ENCODE assay signal across 1 cellular context in the genomic region with DNA sequence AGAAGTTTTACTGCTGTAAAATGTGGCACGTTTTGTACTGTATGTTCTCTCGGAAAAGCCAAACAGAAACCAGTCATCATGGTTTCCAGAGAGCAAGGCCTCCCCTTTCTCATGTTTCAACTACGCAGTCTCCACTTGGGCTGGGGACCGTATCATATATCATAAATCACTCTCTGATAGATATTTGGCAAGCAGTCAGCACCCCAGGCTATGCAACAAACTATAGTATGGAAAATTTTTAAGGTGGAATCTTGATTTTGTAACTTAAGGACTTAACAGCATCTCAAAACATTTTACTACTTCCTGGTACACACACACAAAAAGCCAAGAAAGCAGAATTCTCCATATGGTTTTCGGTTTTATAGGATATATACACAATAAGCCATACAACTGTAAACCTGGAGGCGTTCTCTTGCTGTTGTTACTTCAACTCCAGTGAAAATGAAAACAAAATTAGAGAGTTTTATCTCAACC.
TF ChIP-seq lines count a peak whose summit lies in the region.

No MANE protein-coding gene starts in this region.

TF ChIP-seq in HEK293, 187 proteins besides CTCF, POLR2A, EP300 and RAD21 (continued from another document and continues in another):
- TF ChIP-seq ZNF16 (tag by site-specific recombination; IDR thresholded peaks at IDR 0.05; ENCODE audit: low read depth) (no peak), SALL2 (tag by site-specific recombination; IDR thresholded peaks at IDR 0.05; ENCODE audit: borderline replicate concordance) (no peak), ZNF404 (tag by site-specific recombination; IDR thresholded peaks at IDR 0.05) (no peak), ZNF670 (tag by site-specific recombination; IDR thresholded peaks at IDR 0.05; ENCODE audit: low read depth) (no peak), ZNF837 (tag by site-specific recombination; IDR thresholded peaks at IDR 0.05) (no peak), PRDM1 (tag by site-specific recombination; IDR thresholded peaks at IDR 0.05) (no peak), ZNF248 (tag by site-specific recombination; IDR thresholded peaks at IDR 0.05) (no peak), SETDB1 (IDR thresholded peaks at IDR 0.05; ENCODE audit: insufficient read length, low read length) (no peak), OSR2 (tag by site-specific recombination; IDR thresholded peaks at IDR 0.05) (peak; percentile 43; the same call in 1 of the 2 replicates), ZNF626 (tag by site-specific recombination; IDR thresholded peaks at IDR 0.05) (no peak), ZNF561 (tag by site-specific recombination; IDR thresholded peaks at IDR 0.05; ENCODE audit: borderline replicate concordance) (peak; percentile 70), ZIC2 (tag by site-specific recombination; IDR thresholded peaks at IDR 0.05) (no peak), ZFP69B (tag by site-specific recombination; IDR thresholded peaks at IDR 0.05) (0 out of 2 replicates have a peak, but pooled peaks have one; percentile 22), ZNF121 (tag by site-specific recombination; IDR thresholded peaks at IDR 0.05) (no peak), ZNF792 (tag by site-specific recombination; IDR thresholded peaks at IDR 0.05) (no peak), IKZF3 (tag by site-specific recombination; IDR thresholded peaks at IDR 0.05) (peak; percentile 51; the same call in 1 of the 2 replicates), SP3 (tag by site-specific recombination; IDR thresholded peaks at IDR 0.05) (no peak), ZNF24 (tag by site-specific recombination; IDR thresholded peaks at IDR 0.05) (0 out of 2 replicates have a peak, but pooled peaks have one; percentile 49), ZNF501 (tag by site-specific recombination; IDR thresholded peaks at IDR 0.05) (peak; percentile 44; the same call in 1 of the 2 replicates), ZNF76 (tag by site-specific recombination; IDR thresholded peaks at IDR 0.05; ENCODE audit: borderline replicate concordance, low read depth) (no peak), BCL11B (tag by site-specific recombination; IDR thresholded peaks at IDR 0.05; ENCODE audit: low read depth) (0 out of 2 replicates have a peak, but pooled peaks have one; percentile 22), ZNF174 (tag by site-specific recombination; IDR thresholded peaks at IDR 0.05) (no peak), ZNF521 (tag by site-specific recombination; IDR thresholded peaks at IDR 0.05) (no peak), ZNF610 (tag by site-specific recombination; IDR thresholded peaks at IDR 0.05; ENCODE audit: borderline replicate concordance) (0 out of 2 replicates have a peak, but pooled peaks have one; percentile 51), ZNF140 (tag by site-specific recombination; IDR thresholded peaks at IDR 0.05) (no peak), GLIS1 (tag by site-specific recombination; IDR thresholded peaks at IDR 0.05) (0 out of 2 replicates have a peak, but pooled peaks have one; percentile 17), ZNF2 (tag by site-specific recombination; IDR thresholded peaks at IDR 0.05) (0 out of 2 replicates have a peak, but pooled peaks have one; percentile 19), ZNF10 (tag by site-specific recombination; IDR thresholded peaks at IDR 0.05) (no peak), ZFP41 (tag by site-specific recombination; IDR thresholded peaks at IDR 0.05; ENCODE audit: borderline replicate concordance) (no peak), HOXA7 (CRISPR knock-in tag; IDR thresholded peaks at IDR 0.05; ENCODE audit: borderline replicate concordance) (no peak)
- TF ChIP-seq, protein P1, sequence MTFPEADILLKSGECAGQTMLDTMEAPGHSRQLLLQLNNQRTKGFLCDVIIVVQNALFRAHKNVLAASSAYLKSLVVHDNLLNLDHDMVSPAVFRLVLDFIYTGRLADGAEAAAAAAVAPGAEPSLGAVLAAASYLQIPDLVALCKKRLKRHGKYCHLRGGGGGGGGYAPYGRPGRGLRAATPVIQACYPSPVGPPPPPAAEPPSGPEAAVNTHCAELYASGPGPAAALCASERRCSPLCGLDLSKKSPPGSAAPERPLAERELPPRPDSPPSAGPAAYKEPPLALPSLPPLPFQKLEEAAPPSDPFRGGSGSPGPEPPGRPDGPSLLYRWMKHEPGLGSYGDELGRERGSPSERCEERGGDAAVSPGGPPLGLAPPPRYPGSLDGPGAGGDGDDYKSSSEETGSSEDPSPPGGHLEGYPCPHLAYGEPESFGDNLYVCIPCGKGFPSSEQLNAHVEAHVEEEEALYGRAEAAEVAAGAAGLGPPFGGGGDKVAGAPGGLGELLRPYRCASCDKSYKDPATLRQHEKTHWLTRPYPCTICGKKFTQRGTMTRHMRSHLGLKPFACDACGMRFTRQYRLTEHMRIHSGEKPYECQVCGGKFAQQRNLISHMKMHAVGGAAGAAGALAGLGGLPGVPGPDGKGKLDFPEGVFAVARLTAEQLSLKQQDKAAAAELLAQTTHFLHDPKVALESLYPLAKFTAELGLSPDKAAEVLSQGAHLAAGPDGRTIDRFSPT (tag by site-specific recombination; IDR thresholded peaks at IDR 0.05), result no peak
- TF ChIP-seq, protein P2, sequence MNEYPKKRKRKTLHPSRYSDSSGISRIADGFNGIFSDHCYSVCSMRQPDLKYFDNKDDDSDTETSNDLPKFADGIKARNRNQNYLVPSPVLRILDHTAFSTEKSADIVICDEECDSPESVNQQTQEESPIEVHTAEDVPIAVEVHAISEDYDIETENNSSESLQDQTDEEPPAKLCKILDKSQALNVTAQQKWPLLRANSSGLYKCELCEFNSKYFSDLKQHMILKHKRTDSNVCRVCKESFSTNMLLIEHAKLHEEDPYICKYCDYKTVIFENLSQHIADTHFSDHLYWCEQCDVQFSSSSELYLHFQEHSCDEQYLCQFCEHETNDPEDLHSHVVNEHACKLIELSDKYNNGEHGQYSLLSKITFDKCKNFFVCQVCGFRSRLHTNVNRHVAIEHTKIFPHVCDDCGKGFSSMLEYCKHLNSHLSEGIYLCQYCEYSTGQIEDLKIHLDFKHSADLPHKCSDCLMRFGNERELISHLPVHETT (tag by site-specific recombination; IDR thresholded peaks at IDR 0.05), result peak; percentile 37; the same call in 1 of the 2 replicates
- TF ChIP-seq, protein P3, sequence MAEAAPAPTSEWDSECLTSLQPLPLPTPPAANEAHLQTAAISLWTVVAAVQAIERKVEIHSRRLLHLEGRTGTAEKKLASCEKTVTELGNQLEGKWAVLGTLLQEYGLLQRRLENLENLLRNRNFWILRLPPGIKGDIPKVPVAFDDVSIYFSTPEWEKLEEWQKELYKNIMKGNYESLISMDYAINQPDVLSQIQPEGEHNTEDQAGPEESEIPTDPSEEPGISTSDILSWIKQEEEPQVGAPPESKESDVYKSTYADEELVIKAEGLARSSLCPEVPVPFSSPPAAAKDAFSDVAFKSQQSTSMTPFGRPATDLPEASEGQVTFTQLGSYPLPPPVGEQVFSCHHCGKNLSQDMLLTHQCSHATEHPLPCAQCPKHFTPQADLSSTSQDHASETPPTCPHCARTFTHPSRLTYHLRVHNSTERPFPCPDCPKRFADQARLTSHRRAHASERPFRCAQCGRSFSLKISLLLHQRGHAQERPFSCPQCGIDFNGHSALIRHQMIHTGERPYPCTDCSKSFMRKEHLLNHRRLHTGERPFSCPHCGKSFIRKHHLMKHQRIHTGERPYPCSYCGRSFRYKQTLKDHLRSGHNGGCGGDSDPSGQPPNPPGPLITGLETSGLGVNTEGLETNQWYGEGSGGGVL (tag by site-specific recombination; IDR thresholded peaks at IDR 0.05), result no peak
- TF ChIP-seq, protein P4, sequence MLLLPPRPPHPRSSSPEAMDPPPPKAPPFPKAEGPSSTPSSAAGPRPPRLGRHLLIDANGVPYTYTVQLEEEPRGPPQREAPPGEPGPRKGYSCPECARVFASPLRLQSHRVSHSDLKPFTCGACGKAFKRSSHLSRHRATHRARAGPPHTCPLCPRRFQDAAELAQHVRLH (tag by site-specific recombination; IDR thresholded peaks at IDR 0.05), result peak; percentile 39; the same call in 1 of the 2 replicates
- TF ChIP-seq, protein P5, sequence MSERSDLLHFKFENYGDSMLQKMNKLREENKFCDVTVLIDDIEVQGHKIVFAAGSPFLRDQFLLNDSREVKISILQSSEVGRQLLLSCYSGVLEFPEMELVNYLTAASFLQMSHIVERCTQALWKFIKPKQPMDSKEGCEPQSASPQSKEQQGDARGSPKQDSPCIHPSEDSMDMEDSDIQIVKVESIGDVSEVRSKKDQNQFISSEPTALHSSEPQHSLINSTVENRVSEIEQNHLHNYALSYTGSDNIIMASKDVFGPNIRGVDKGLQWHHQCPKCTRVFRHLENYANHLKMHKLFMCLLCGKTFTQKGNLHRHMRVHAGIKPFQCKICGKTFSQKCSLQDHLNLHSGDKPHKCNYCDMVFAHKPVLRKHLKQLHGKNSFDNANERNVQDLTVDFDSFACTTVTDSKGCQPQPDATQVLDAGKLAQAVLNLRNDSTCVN (tag by site-specific recombination; optimal IDR thresholded peaks at IDR 0.05), result no peak
- TF ChIP-seq, protein P6, sequence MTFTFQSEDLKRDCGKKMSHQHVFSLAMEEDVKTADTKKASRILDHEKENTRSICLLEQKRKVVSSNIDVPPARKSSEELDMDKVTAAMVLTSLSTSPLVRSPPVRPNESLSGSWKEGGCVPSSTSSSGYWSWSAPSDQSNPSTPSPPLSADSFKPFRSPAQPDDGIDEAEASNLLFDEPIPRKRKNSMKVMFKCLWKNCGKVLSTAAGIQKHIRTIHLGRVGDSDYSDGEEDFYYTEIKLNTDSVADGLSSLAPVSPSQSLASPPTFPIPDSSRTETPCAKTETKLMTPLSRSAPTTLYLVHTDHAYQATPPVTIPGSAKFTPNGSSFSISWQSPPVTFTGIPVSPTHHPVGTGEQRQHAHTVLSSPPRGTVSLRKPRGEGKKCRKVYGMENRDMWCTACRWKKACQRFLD (tag by site-specific recombination; IDR thresholded peaks at IDR 0.05), result no peak
- TF ChIP-seq, protein P7, sequence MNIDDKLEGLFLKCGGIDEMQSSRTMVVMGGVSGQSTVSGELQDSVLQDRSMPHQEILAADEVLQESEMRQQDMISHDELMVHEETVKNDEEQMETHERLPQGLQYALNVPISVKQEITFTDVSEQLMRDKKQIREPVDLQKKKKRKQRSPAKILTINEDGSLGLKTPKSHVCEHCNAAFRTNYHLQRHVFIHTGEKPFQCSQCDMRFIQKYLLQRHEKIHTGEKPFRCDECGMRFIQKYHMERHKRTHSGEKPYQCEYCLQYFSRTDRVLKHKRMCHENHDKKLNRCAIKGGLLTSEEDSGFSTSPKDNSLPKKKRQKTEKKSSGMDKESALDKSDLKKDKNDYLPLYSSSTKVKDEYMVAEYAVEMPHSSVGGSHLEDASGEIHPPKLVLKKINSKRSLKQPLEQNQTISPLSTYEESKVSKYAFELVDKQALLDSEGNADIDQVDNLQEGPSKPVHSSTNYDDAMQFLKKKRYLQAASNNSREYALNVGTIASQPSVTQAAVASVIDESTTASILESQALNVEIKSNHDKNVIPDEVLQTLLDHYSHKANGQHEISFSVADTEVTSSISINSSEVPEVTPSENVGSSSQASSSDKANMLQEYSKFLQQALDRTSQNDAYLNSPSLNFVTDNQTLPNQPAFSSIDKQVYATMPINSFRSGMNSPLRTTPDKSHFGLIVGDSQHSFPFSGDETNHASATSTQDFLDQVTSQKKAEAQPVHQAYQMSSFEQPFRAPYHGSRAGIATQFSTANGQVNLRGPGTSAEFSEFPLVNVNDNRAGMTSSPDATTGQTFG (tag by site-specific recombination; IDR thresholded peaks at IDR 0.05; ENCODE audit: borderline replicate concordance), result no peak
- TF ChIP-seq, protein P8, sequence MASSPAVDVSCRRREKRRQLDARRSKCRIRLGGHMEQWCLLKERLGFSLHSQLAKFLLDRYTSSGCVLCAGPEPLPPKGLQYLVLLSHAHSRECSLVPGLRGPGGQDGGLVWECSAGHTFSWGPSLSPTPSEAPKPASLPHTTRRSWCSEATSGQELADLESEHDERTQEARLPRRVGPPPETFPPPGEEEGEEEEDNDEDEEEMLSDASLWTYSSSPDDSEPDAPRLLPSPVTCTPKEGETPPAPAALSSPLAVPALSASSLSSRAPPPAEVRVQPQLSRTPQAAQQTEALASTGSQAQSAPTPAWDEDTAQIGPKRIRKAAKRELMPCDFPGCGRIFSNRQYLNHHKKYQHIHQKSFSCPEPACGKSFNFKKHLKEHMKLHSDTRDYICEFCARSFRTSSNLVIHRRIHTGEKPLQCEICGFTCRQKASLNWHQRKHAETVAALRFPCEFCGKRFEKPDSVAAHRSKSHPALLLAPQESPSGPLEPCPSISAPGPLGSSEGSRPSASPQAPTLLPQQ (tag by site-specific recombination; IDR thresholded peaks at IDR 0.05), result peak; percentile 32; the same call in 1 of the 2 replicates
- TF ChIP-seq, protein P9, sequence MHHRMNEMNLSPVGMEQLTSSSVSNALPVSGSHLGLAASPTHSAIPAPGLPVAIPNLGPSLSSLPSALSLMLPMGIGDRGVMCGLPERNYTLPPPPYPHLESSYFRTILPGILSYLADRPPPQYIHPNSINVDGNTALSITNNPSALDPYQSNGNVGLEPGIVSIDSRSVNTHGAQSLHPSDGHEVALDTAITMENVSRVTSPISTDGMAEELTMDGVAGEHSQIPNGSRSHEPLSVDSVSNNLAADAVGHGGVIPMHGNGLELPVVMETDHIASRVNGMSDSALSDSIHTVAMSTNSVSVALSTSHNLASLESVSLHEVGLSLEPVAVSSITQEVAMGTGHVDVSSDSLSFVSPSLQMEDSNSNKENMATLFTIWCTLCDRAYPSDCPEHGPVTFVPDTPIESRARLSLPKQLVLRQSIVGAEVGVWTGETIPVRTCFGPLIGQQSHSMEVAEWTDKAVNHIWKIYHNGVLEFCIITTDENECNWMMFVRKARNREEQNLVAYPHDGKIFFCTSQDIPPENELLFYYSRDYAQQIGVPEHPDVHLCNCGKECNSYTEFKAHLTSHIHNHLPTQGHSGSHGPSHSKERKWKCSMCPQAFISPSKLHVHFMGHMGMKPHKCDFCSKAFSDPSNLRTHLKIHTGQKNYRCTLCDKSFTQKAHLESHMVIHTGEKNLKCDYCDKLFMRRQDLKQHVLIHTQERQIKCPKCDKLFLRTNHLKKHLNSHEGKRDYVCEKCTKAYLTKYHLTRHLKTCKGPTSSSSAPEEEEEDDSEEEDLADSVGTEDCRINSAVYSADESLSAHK (tag by site-specific recombination; IDR thresholded peaks at IDR 0.05), result peak; percentile 84
- TF ChIP-seq, protein P10, sequence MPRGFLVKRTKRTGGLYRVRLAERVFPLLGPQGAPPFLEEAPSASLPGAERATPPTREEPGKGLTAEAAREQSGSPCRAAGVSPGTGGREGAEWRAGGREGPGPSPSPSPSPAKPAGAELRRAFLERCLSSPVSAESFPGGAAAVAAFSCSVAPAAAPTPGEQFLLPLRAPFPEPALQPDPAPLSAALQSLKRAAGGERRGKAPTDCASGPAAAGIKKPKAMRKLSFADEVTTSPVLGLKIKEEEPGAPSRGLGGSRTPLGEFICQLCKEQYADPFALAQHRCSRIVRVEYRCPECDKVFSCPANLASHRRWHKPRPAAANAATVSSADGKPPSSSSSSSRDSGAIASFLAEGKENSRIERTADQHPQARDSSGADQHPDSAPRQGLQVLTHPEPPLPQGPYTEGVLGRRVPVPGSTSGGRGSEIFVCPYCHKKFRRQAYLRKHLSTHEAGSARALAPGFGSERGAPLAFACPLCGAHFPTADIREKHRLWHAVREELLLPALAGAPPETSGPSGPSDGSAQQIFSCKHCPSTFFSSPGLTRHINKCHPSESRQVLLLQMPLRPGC (tag by site-specific recombination; IDR thresholded peaks at IDR 0.05), result no peak
